10 cellular contexts compared by ENCODE assay signal in genomic region chr3:51386852-51387229, GRCh38. TPM values are rescaled to one million over a fixed set of nuclear protein-coding genes. Genes with fewer than 3 reads are reported as not detected.
DNase-seq lines count a peak whose midpoint lies in the region; ATAC-seq, FAIRE-seq and TF ChIP-seq lines count a peak whose summit lies in the region.
"Had no signal": no experiment of that assay in that cellular context is flagged by ENCODE, and none has a peak within 500 bp of the region (broad histone marks: within the 10 kb centered on the region; RNA-seq: fewer than 3 reads in every experiment).

No MANE protein-coding gene starts in this region.

- H3K27ac Mint-ChIP-seq in activated T-cell treated with anti-CD3 and anti-CD28 coated beads, Interleukin-2, amount 50 U/mL, for 72 hours = peak overlapping the region; percentile 92
- peak overlapping the region; percentile 91 for H3K27ac Mint-ChIP-seq in activated naive CD8-positive, alpha-beta T cell treated with anti-CD3 and anti-CD28 coated beads, Interleukin-2, amount 10 ng/mL, durations not matched to agents 7 days and 5 days

- H3K36me3 ChIP-seq in keratinocyte (ENCODE audit: control insufficient read depth in 2 of 2, extremely low read depth in 1 of 2, insufficient read depth in 2 of 2, low read length in 2 of 2) (peaks cover 19 to 35% of the 10 kb centered on the region in 2 experiments), thoracic aorta (peaks cover 4% of the 10 kb centered on the region)

- H3K4me1 ChIP-seq in keratinocyte (ENCODE audit: control insufficient read depth, extremely low read depth, insufficient read depth, low read length) (peaks cover 45% of the 10 kb centered on the region), thoracic aorta (ENCODE audit: control insufficient read depth in 1 of 2, low read depth in 2 of 2) (peaks cover 22 to 51% of the 10 kb centered on the region in 2 donors)

- no peak for ATAC-seq in activated T-cell treated with anti-CD3 and anti-CD28 coated beads, Interleukin-2, amount 50 U/mL, for 72 hours (replicated peaks in 1 of 2)
- no peak for ATAC-seq in activated naive CD8-positive, alpha-beta T cell treated with anti-CD3 and anti-CD28 coated beads, Interleukin-2, amount 10 ng/mL, durations not matched to agents 7 days and 5 days (ENCODE audit: low read depth)
- ATAC-seq in thoracic aorta (ENCODE audit: insufficient number of reproducible peaks, low FRiP score, low read depth) (no peak), HG03571 (IDR thresholded peaks at IDR 0.05; ENCODE audit: unreplicated experiment) (no peak), GM21737 (IDR thresholded peaks at IDR 0.05; ENCODE audit: unreplicated experiment) (no peak)

- H3K27ac ChIP-seq in keratinocyte (ENCODE audit: control insufficient read depth, insufficient read depth, low read length) (no peak overlapping the region), thoracic aorta (no peak overlapping the region)
- H3K27ac ChIP-seq: parathyroid adenoma had no signal

- peak overlapping the region; percentile 98 for H3K4me3 Mint-ChIP-seq in activated T-cell treated with anti-CD3 and anti-CD28 coated beads, Interleukin-2, amount 50 U/mL, for 72 hours
- peak overlapping the region; percentile 91 for H3K4me3 Mint-ChIP-seq in activated naive CD8-positive, alpha-beta T cell treated with anti-CD3 and anti-CD28 coated beads, Interleukin-2, amount 10 ng/mL, durations not matched to agents 7 days and 5 days

- peaks cover 18% of the 10 kb centered on the region for H4K20me1 ChIP-seq in keratinocyte (ENCODE audit: control insufficient read depth, extremely low read depth, insufficient read depth, low read length)

- peak overlapping the region; percentile 67 for H3K4me2 ChIP-seq in keratinocyte (ENCODE audit: control insufficient read depth, extremely low read depth, insufficient read depth, low read depth, low read length)

- POLR2A ChIA-PET in activated naive CD8-positive, alpha-beta T cell treated with anti-CD3 and anti-CD28 coated beads, Interleukin-2, amount 10 ng/mL, durations not matched to agents 7 days and 5 days (lab: Charles Lee) = interaction anchor here (1.5 to 2.8 kb wide), 3 partner anchors 112 to 777 kb away, joined by 3 to 19 read pairs (median 16); partner anchors contain the start of gene CISH

- dilution Hi-C loops in keratinocyte (cut with MboI; ENCODE audit: extremely low pct_ligation_motif_present, low sequenced_read_pairs) = loop anchor here (25.0 kb wide), 1 partner anchor 775 kb away; the partner anchor contains the start of genes CISH and MAPKAPK3

- peak overlapping the region; percentile 40 for H3K9ac ChIP-seq in keratinocyte (ENCODE audit: control insufficient read depth, extremely low read depth, insufficient read depth, low read length)
- H3K9ac ChIP-seq: parathyroid adenoma had no signal

- TF ChIP-seq CTCF in keratinocyte (optimal IDR thresholded peaks at IDR 0.05 in 1 of 3, IDR thresholded peaks at IDR 0.05 in 1 of 3, conservative IDR thresholded peaks at IDR 0.05 in 1 of 3; ENCODE audit: extremely low read depth in 1 of 3, insufficient read depth in 2 of 3, low read length in 3 of 3) (no peak), thoracic aorta (IDR thresholded peaks at IDR 0.05) (no peak)

- H2AFZ ChIP-seq in keratinocyte (ENCODE audit: control insufficient read depth, low read length) = no peak overlapping the region
- H2AFZ ChIP-seq: parathyroid adenoma had no signal

- H3K79me2 ChIP-seq in keratinocyte (ENCODE audit: control insufficient read depth, insufficient read depth, low read length) = peaks cover 44% of the 10 kb centered on the region

- H3K9me1 ChIP-seq in keratinocyte (ENCODE audit: control insufficient read depth, extremely low read depth, insufficient read depth, low read length) = no peaks in the 10 kb centered on the region

- H3K9me3 ChIP-seq in keratinocyte (ENCODE audit: control insufficient read depth, low read depth, low read length) = no peaks in the 10 kb centered on the region
- H3K9me3 ChIP-seq in thoracic aorta = no peaks in the 10 kb centered on the region

- H3K4me1 Mint-ChIP-seq in activated T-cell treated with anti-CD3 and anti-CD28 coated beads, Interleukin-2, amount 50 U/mL, for 72 hours (ENCODE audit: low read depth) = peaks cover 67% of the 10 kb centered on the region
- peaks cover 41% of the 10 kb centered on the region for H3K4me1 Mint-ChIP-seq in activated naive CD8-positive, alpha-beta T cell treated with anti-CD3 and anti-CD28 coated beads, Interleukin-2, amount 10 ng/mL, durations not matched to agents 7 days and 5 days

- H3K4me3 ChIP-seq in keratinocyte (ENCODE audit: control insufficient read depth in 2 of 3, extremely low read depth in 1 of 3, insufficient read depth in 2 of 3, low read depth in 1 of 3, low read length in 3 of 3) (peak overlapping the region; percentile 72 to 84 (median 72)), thoracic aorta (peak overlapping the region; percentile 84)

- H3K9me3 Mint-ChIP-seq in activated T-cell treated with anti-CD3 and anti-CD28 coated beads, Interleukin-2, amount 50 U/mL, for 72 hours = no peaks in the 10 kb centered on the region
- H3K9me3 Mint-ChIP-seq in activated naive CD8-positive, alpha-beta T cell treated with anti-CD3 and anti-CD28 coated beads, Interleukin-2, amount 10 ng/mL, durations not matched to agents 7 days and 5 days = no peaks in the 10 kb centered on the region

- FAIRE-seq in keratinocyte (lab: Jason Lieb, UNC) = no peak

- H3K27me3 Mint-ChIP-seq in activated T-cell treated with anti-CD3 and anti-CD28 coated beads, Interleukin-2, amount 50 U/mL, for 72 hours (ENCODE audit: low read depth) = no peaks in the 10 kb centered on the region
- no peaks in the 10 kb centered on the region for H3K27me3 Mint-ChIP-seq in activated naive CD8-positive, alpha-beta T cell treated with anti-CD3 and anti-CD28 coated beads, Interleukin-2, amount 10 ng/mL, durations not matched to agents 7 days and 5 days

- DNase-seq in activated T-cell treated with anti-CD3 and anti-CD28 coated beads, Interleukin-2, amount 50 U/mL, for 72 hours = no peak
- DNase-seq in activated T-cell treated with anti-CD3 and anti-CD28 coated beads, Interleukin-2, amount 50 U/mL, for 48 hours = no peak
- peak; percentile 20 for DNase-seq in activated naive CD8-positive, alpha-beta T cell treated with anti-CD3 and anti-CD28 coated beads, Interleukin-2, amount 10 ng/mL, durations not matched to agents 7 days and 5 days
- DNase-seq in keratinocyte (ENCODE audit: low read depth, low spot score) (no peak), thoracic aorta (ENCODE audit: low spot score) (no peak), NCI-H2171 (lab: John Stamatoyannopoulos, UW) (no peak)
- DNase-seq: activated effector memory CD4-positive, alpha-beta T cell treated with Interleukin-2 at 50 U/mL for 16 hours had no signal

- H3K36me3 Mint-ChIP-seq in activated T-cell treated with anti-CD3 and anti-CD28 coated beads, Interleukin-2, amount 50 U/mL, for 72 hours (ENCODE audit: insufficient read depth in 2 of 2) = peaks cover 12 to 23% of the 10 kb centered on the region in 2 donors
- peaks cover 20% of the 10 kb centered on the region for H3K36me3 Mint-ChIP-seq in activated naive CD8-positive, alpha-beta T cell treated with anti-CD3 and anti-CD28 coated beads, Interleukin-2, amount 10 ng/mL, durations not matched to agents 7 days and 5 days

- no peaks in the 10 kb centered on the region for H3K27me3 ChIP-seq in keratinocyte (ENCODE audit: control insufficient read depth, extremely low read depth, insufficient read depth, low read length)
- H3K27me3 ChIP-seq in thoracic aorta (replicated peaks; ENCODE audit: insufficient read depth) = no peaks in the 10 kb centered on the region

RNA-seq across cellular contexts. Expression of gene MANF, which starts 1.8 kb away (rescaled TPM):
- total RNA-seq in activated T-cell treated with anti-CD3 and anti-CD28 coated beads, Interleukin-2, amount 50 U/mL, for 72 hours = 100 to 1,000 TPM; 112 to 141 TPM
- 10 to 100 TPM; 86.2 to 88.2 TPM for total RNA-seq in activated naive CD8-positive, alpha-beta T cell treated with anti-CD3 and anti-CD28 coated beads, Interleukin-2, amount 10 ng/mL, durations not matched to agents 7 days and 5 days
- 71.1 to 156 TPM (median 143 TPM) in 3 replicates for polyA plus RNA-seq in keratinocyte
- polyA plus RNA-seq in keratinocyte (2011; ENCODE audit: low read depth) = 252 TPM
- 130 and 172 TPM in 2 replicates for polyA plus RNA-seq in keratinocyte (2011; cell fraction: cytosol; rRNA removed)
- 119 and 134 TPM in 2 replicates for polyA plus RNA-seq in keratinocyte (2011; cell fraction: nucleus; rRNA removed)
- 155 and 156 TPM in 2 replicates for polyA plus RNA-seq in keratinocyte (2012; ENCODE audit: low replicate concordance)
- polyA minus RNA-seq in keratinocyte = 10.5 to 43.9 TPM (median 12.8 TPM) in 3 replicates
- polyA minus RNA-seq in keratinocyte (2011; cell fraction: cytosol; rRNA and poly(A)+ RNA removed) = 34.1 TPM
- 10.1 and 17.4 TPM in 2 replicates for polyA minus RNA-seq in keratinocyte (2011; cell fraction: nucleus; rRNA and poly(A)+ RNA removed)
- total RNA-seq in thoracic aorta = 10 to 100 TPM; 42.6 to 48.5 TPM

RNA-seq across cellular contexts. Expression of gene RBM15B, which starts 4.2 kb away (rescaled TPM):
- total RNA-seq in activated T-cell treated with anti-CD3 and anti-CD28 coated beads, Interleukin-2, amount 50 U/mL, for 72 hours = 10 to 100 TPM; 19.6 to 24.4 TPM
- 10 to 100 TPM; 30.5 to 32.6 TPM for total RNA-seq in activated naive CD8-positive, alpha-beta T cell treated with anti-CD3 and anti-CD28 coated beads, Interleukin-2, amount 10 ng/mL, durations not matched to agents 7 days and 5 days
- 10.1 to 17.4 TPM (median 10.2 TPM) in 3 replicates for polyA plus RNA-seq in keratinocyte
- polyA plus RNA-seq in keratinocyte (2011; ENCODE audit: low read depth) = 5.5 TPM
- polyA plus RNA-seq in keratinocyte (2011; cell fraction: cytosol; rRNA removed) = 10.4 and 13.4 TPM in 2 replicates
- 11.7 and 13.6 TPM in 2 replicates for polyA plus RNA-seq in keratinocyte (2011; cell fraction: nucleus; rRNA removed)
- 11.8 and 23.2 TPM in 2 replicates for polyA plus RNA-seq in keratinocyte (2012; ENCODE audit: low replicate concordance)
- polyA minus RNA-seq in keratinocyte = 14.2 to 32.1 TPM (median 15.0 TPM) in 3 replicates
- 19.0 TPM for polyA minus RNA-seq in keratinocyte (2011; cell fraction: cytosol; rRNA and poly(A)+ RNA removed)
- polyA minus RNA-seq in keratinocyte (2011; cell fraction: nucleus; rRNA and poly(A)+ RNA removed) = 11.0 and 12.3 TPM in 2 replicates
- total RNA-seq in thoracic aorta = 10 to 100 TPM; 28.3 to 38.0 TPM
